8 cellular contexts compared by ENCODE assay signal in the genomic region with DNA sequence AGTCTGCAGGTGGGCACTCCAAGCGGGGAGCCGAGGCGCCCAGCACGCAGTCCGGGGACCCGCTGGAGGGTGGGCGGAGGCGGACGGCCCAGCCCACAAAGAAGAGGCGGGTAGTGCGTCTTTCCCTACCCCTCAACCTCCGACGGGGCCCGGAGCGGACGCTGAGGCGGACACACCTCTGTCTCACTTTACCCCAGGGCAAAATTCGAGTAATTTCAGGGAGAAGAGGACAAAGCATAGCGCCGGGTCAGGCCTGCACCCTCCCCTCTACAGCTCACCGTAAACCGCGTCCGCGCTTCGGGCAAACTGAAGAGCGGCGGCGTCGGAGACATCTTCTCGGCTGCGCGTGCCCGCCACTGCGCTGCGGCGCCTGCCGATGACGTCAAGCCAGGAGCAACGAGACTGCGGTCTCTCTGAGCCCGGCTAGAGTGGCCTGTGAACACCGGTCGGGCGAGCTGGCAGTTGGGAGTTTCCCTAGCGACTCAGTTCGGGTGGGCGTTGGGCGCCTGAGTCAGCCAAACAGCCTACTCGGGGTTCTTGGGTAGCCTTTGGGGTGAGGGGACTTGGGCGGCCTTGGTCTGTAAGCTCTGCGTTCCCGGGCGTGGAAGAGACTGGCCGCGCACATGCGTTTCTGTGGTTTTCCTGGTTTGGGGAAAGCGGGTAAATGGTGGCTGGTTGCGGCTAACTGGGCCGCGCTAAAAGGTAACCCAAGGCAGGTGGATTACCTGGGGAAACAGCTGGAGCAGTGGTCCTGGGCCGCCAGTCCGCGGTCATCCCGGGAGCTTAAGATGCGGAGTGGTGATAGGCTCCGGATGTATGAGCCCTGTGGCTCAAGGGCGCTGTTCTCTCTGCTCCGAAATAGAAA. TPM values are rescaled to one million over a fixed set of nuclear protein-coding genes. Genes with fewer than 3 reads are reported as not detected.
DNase-seq lines count a peak whose midpoint lies in the region; ATAC-seq, FAIRE-seq and TF ChIP-seq lines count a peak whose summit lies in the region.

A gene with protein sequence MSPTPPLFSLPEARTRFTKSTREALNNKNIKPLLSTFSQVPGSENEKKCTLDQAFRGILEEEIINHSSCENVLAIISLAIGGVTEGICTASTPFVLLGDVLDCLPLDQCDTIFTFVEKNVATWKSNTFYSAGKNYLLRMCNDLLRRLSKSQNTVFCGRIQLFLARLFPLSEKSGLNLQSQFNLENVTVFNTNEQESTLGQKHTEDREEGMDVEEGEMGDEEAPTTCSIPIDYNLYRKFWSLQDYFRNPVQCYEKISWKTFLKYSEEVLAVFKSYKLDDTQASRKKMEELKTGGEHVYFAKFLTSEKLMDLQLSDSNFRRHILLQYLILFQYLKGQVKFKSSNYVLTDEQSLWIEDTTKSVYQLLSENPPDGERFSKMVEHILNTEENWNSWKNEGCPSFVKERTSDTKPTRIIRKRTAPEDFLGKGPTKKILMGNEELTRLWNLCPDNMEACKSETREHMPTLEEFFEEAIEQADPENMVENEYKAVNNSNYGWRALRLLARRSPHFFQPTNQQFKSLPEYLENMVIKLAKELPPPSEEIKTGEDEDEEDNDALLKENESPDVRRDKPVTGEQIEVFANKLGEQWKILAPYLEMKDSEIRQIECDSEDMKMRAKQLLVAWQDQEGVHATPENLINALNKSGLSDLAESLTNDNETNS (minus strand): TSS at position 360 of the 865 bp plus-strand sequence. CDS start 28 bp downstream, at position 332.

- peak; percentile 85 for DNase-seq in D721Med (ENCODE audit: insufficient read length, low spot score)
- DNase-seq in activated CD8-positive, alpha-beta memory T cell treated with anti-CD3 and anti-CD28 coated beads, Interleukin-2, amount 50 U/mL, for 4 hours, result peak; percentile 98
- DNase-seq in stimulated activated CD8-positive, alpha-beta memory T cell treated with anti-CD3 and anti-CD28 coated beads, Interleukin-15, amount 100 ng/mL, for 24 hours (ENCODE audit: low read depth), result peak; percentile 92

- H4K20me1 ChIP-seq in OCI-LY1 (ENCODE audit: insufficient read depth, low read length), result no peaks in the 10 kb centered on the region

- no peak within 1 kb of the TSS for H2AFZ ChIP-seq in OCI-LY1 (ENCODE audit: low read length)

- H3K36me3 ChIP-seq in HUES6 (ENCODE audit: control insufficient read depth, insufficient read depth, low read length) (peaks cover 23% of the 10 kb centered on the region), OCI-LY1 (ENCODE audit: insufficient read depth, low read length) (peaks cover 18% of the 10 kb centered on the region; the same call in 1 of the 2 replicates), mesodermal cell (ENCODE audit: control insufficient read depth, insufficient read depth, low read length) (peaks cover 22% of the 10 kb centered on the region)

- H3K27ac ChIP-seq in HUES6 (ENCODE audit: low read depth, low read length) (peak within 1 kb of the TSS; percentile 64), OCI-LY1 (ENCODE audit: low read depth, low read length, poor library complexity, severe bottlenecking) (peak within 1 kb of the TSS; percentile 78), mesodermal cell (ENCODE audit: low read depth, low read length, severe bottlenecking) (peak within 1 kb of the TSS; percentile 87)

- H3K4me1 ChIP-seq in HUES6 (ENCODE audit: control insufficient read depth, insufficient read depth, low read length), result peaks cover 4% of the 10 kb centered on the region; the same call in 1 of the 2 replicates
- peaks cover 21% of the 10 kb centered on the region for H3K4me1 ChIP-seq in OCI-LY1 (ENCODE audit: insufficient read depth, low read length, severe bottlenecking)
- no peaks in the 10 kb centered on the region for H3K4me1 ChIP-seq in mesodermal cell (ENCODE audit: control insufficient read depth, insufficient read depth, low read length, poor library complexity, severe bottlenecking)

- in situ Hi-C loops in endometrial microvascular endothelial cells (cut with HindIII; ENCODE audit: inconsistent ontology term, low pct_unique_long_range_greater_than_20kb, low sequenced_read_pairs), result no loop called here

- H3K4me3 ChIP-seq in HUES6 (ENCODE audit: low read depth, low read length), result peak within 1 kb of the TSS; percentile 82
- H3K4me3 ChIP-seq in OCI-LY1 (ENCODE audit: low read depth, low read length, poor library complexity, severe bottlenecking), result peak within 1 kb of the TSS; percentile 96
- H3K4me3 ChIP-seq in mesodermal cell (ENCODE audit: extremely low read depth, insufficient read depth, low read length, poor library complexity, severe bottlenecking), result peak within 1 kb of the TSS; percentile 95

- no peaks in the 10 kb centered on the region for H3K9me3 ChIP-seq in HUES6 (ENCODE audit: control insufficient read depth, insufficient read depth, low read depth, low read length)
- no peaks in the 10 kb centered on the region for H3K9me3 ChIP-seq in OCI-LY1 (ENCODE audit: low read length)
- H3K9me3 ChIP-seq in mesodermal cell (ENCODE audit: control insufficient read depth, low read length), result no peaks in the 10 kb centered on the region

- H3K4me2 ChIP-seq in OCI-LY1 (ENCODE audit: low read length), result peak within 1 kb of the TSS; percentile 97

- H3K9ac ChIP-seq in HUES6 (ENCODE audit: low read length), result peak within 1 kb of the TSS; percentile 86
- peak within 1 kb of the TSS; percentile 99 for H3K9ac ChIP-seq in OCI-LY1 (ENCODE audit: low read length)

- TF ChIP-seq CTCF in D721Med (IDR thresholded peaks at IDR 0.05; ENCODE audit: insufficient read depth, missing control alignments) (no peak), OCI-LY1 (IDR thresholded peaks at IDR 0.05; ENCODE audit: low read length) (no peak)

- no peak for FAIRE-seq in D721Med (lab: Jason Lieb, UNC)

- WGBS in mesodermal cell (ENCODE audit: insufficient coverage in 2 of 2), 2 experiments, result 0 to 1% methylated on average over 37 to 57 of the region's 69 CpGs

- ATAC-seq in GM21447 (IDR thresholded peaks at IDR 0.05; ENCODE audit: unreplicated experiment), result peak; percentile 89

- H3F3A ChIP-seq in OCI-LY1 (ENCODE audit: insufficient read depth, low read length), result no peaks in the 10 kb centered on the region

- H3K9me2 ChIP-seq in OCI-LY1 (ENCODE audit: low read depth, low read length), result no peaks in the 10 kb centered on the region

- peaks cover 12% of the 10 kb centered on the region for H3K79me2 ChIP-seq in OCI-LY1 (ENCODE audit: insufficient read depth, low read length)

- H3K27me3 ChIP-seq in HUES6 (ENCODE audit: control insufficient read depth, insufficient read depth, low read length) (no peaks in the 10 kb centered on the region), OCI-LY1 (ENCODE audit: insufficient read depth, low read length) (no peaks in the 10 kb centered on the region)

RNA-seq across cellular contexts. Expression of the gene that starts here (rescaled TPM):
- 31.3 TPM for total RNA-seq in endometrial microvascular endothelial cells (ENCODE audit: inconsistent ontology term)
- 43.8 TPM for polyA plus RNA-seq in mesodermal cell (2013, experiment 1 of 2)
- polyA plus RNA-seq in mesodermal cell (2013, experiment 2 of 2), result 41.7 TPM

Comparison
In these comparisons a context has a peak if more than half of its experiments do, and no peak if none do; other contexts are left out.
1. Peak in every context shown above with its lines: DNase-seq, ATAC-seq, H3K4me3 ChIP-seq and H3K27ac ChIP-seq.